In the genomic region with DNA sequence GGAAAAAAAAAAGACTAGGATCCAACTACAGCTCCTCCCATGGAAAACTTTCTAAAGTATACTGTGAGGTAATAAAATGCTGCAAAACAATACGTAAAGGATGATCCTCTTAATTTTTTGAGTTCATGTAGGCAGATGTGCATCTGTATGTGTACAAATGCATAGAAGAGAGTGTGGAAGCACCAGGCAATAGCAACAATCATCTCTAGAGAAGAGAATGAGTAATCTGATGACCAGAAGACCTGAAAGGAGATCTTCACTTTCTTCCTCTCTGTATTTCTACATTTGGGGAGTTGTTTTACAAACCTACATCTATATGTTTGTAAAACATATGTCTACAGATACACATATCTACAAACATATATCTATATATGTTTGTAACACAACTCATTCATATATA, we compare ENCODE assay signal across 25 cellular contexts. TPM values are rescaled to one million over a fixed set of nuclear protein-coding genes. Genes with fewer than 3 reads are reported as not detected.
DNase-seq lines count a peak whose midpoint lies in the region; ATAC-seq and TF ChIP-seq lines count a peak whose summit lies in the region.
"Had no signal": no experiment of that assay in that cellular context is flagged by ENCODE, and none has a peak within 500 bp of the region (broad histone marks: within the 10 kb centered on the region; RNA-seq: fewer than 3 reads in every experiment).

No MANE protein-coding gene starts in this region.

- no peak for TF ChIP-seq CTCF in sigmoid colon (IDR thresholded peaks at IDR 0.05)

- no peaks in the 10 kb centered on the region for H3K36me3 ChIP-seq in sigmoid colon
- H3K36me3 ChIP-seq: gastroesophageal sphincter, tibial artery, vagina had no signal

- peaks cover 0 to 9% (median 0%) of the 10 kb centered on the region in 3 donors for H3K27me3 ChIP-seq in sigmoid colon
- H3K27me3 ChIP-seq: gastroesophageal sphincter, tibial artery, vagina had no signal

- no peak for TF ChIP-seq EP300 in sigmoid colon (IDR thresholded peaks at IDR 0.05)

- H3K27ac ChIP-seq in sigmoid colon: no peak overlapping the region
- H3K27ac ChIP-seq: gastroesophageal sphincter, GM23248, tibial artery, vagina had no signal

- no peaks in the 10 kb centered on the region for H3K4me1 ChIP-seq in sigmoid colon
- H3K4me1 ChIP-seq: gastroesophageal sphincter, tibial artery, vagina had no signal

- ATAC-seq in GM18858 (IDR thresholded peaks at IDR 0.05; ENCODE audit: unreplicated experiment): peak; percentile 77
- ATAC-seq in GM21529 (IDR thresholded peaks at IDR 0.05; ENCODE audit: unreplicated experiment): peak; percentile 72
- ATAC-seq in HG02885 (IDR thresholded peaks at IDR 0.05; ENCODE audit: poor library complexity, unreplicated experiment): peak; percentile 90
- ATAC-seq in HG03558 (IDR thresholded peaks at IDR 0.05; ENCODE audit: extremely low read depth, unreplicated experiment): peak; percentile 65
- ATAC-seq: gastroesophageal sphincter, mucosa of descending colon, natural killer cell, T-cell, WTC11 had no signal

- peaks cover 0 to 1% (median 0%) of the 10 kb centered on the region in 4 donors for H3K9me3 ChIP-seq in sigmoid colon
- H3K9me3 ChIP-seq: mucosa of descending colon, vagina had no signal

- H3K4me3 ChIP-seq in sigmoid colon: no peak overlapping the region
- H3K4me3 ChIP-seq: gastroesophageal sphincter, GM23248, mucosa of descending colon, tibial artery, vagina had no signal

- 59 to 78% methylated on average over 1 of the region's 1 CpG for WGBS in sigmoid colon, 2 donors

- intact Hi-C loops in sigmoid colon (cut with DNase I): no loop called here

- TF ChIP-seq POLR2A in sigmoid colon (IDR thresholded peaks at IDR 0.05): no peak

- DNase-seq in HPDE6-E6E7 (ENCODE audit: extremely low spot score) (no peak), medulla oblongata (ENCODE audit: extremely low spot score) (no peak), sigmoid colon (no peak)
- DNase-seq in stimulated activated CD4-positive, alpha-beta T cell treated with anti-CD3 and anti-CD28 coated beads, Interleukin-2, amount 100 ng/mL, for 24 hours: no peak
- DNase-seq: activated CD4-positive, alpha-beta T cell treated with anti-CD3 and anti-CD28 coated beads, Interleukin-2, amount 10 ng/mL, durations not matched to agents 24 days and 14 days; amniotic stem cell; CD4-positive, alpha-beta memory T cell; GM23248; mucosa of descending colon; natural killer cell; NCI-H1436 treated with DMSO at 0.1 percent for 48 hours; NCI-H2081 treated with DMSO at 0.1 percent for 48 hours; NCI-H2227 treated with DMSO at 0.1 percent for 48 hours; NCI-H526; occipital lobe; stimulated activated CD4-positive, alpha-beta T cell treated with anti-CD3 and anti-CD28 coated beads, Interleukin-4, amount 100 ng/mL, for 4 hours; T-cell; tibial artery had no signal

RNA-seq across cellular contexts. Expression of a gene that starts 29.3 kb away (rescaled TPM):
- total RNA-seq in sigmoid colon: 10 to 100 TPM in 1 of 4 donors, 1 to 10 TPM in 3; 3.0 to 14.7 (median 9.0) TPM
- 1 to 10 TPM; 3.6 to 9.3 (median 4.9) TPM for polyA plus RNA-seq in sigmoid colon
